In the genomic region with DNA sequence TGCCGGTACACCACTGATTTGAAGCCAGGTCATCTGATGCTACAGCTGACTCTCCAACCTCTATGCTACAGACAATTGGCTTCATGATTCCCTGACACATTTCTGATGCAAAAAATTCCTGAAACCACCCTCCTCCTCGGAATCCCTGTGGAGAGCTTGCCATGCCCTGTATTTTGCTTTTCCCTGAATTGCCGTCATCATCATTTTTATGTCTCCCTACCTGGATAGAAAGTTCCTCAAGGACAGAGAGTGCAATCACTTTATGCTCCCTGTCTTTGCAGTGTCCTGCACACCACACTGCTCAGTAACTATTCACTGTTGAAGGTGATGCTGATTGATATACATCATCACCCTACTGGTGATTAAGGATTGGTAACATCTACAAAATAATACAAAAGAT, we compare ENCODE assay signal across 8 cellular contexts.
"Had no signal": no experiment of that assay in that cellular context is flagged by ENCODE, and none has a peak within 500 bp of the region (broad histone marks: within the 10 kb centered on the region; RNA-seq: fewer than 3 reads in every experiment).

No MANE protein-coding gene starts in this region.

- H2AFZ ChIP-seq: GM23338 had no signal

- H3K4me2 ChIP-seq: GM23338 had no signal

- H3K4me3 ChIP-seq: GM23338, K562 had no signal

- DNase-seq: H9, HCEC 1CT, KG1 had no signal

- FAIRE-seq: H1, H54, HTR-8/SVneo, K562 had no signal

- ATAC-seq: GM23338, K562 had no signal
